Comparison of ENCODE assay signal across 14 cellular contexts in the genomic region with DNA sequence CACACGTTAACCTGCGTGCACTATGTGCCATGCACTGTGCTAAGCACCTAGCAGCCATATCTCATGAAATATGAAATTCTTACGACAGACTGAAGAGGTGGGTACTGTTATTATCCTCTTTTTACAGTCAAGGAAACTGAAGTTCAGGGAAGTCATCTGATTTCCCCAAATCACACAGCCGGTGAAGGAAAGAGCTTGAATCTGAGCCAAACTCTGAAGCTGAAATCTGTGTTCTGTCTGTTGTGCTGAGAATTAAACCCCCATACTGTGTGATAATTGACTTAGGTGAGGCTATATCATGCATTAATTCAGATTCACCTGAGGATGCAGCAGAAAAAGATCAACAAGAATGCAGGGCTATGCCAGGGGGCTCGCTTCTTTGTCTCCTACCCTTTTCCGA. TPM values are rescaled to one million over a fixed set of nuclear protein-coding genes. Genes with fewer than 3 reads are reported as not detected.
A peak's percentile ranks its signal among the peaks of the same experiment; 100 is the strongest.
DNase-seq lines count a peak whose midpoint lies in the region; ATAC-seq, FAIRE-seq and TF ChIP-seq lines count a peak whose summit lies in the region.
"Had no signal": no experiment of that assay in that cellular context is flagged by ENCODE, and none has a peak within 500 bp of the region (broad histone marks: within the 10 kb centered on the region; RNA-seq: fewer than 3 reads in every experiment).

No MANE protein-coding gene starts in this region.

- H3K9me3 ChIP-seq in astrocyte (ENCODE audit: insufficient read depth, low read depth, low read length) (no peaks in the 10 kb centered on the region), endothelial cell of umbilical vein (replicated peaks; ENCODE audit: control insufficient read depth, insufficient read depth, low read length) (no peaks in the 10 kb centered on the region), parathyroid adenoma (ENCODE audit: control insufficient read depth, low read length) (no peaks in the 10 kb centered on the region), transverse colon (no peaks in the 10 kb centered on the region)
- H3K9me3 ChIP-seq: BLaER1 had no signal

- CTCF ChIA-PET in endothelial cell of umbilical vein (lab: Charles Lee), result interaction anchor here (0.6 to 5.7 kb wide), 10 partner anchors 8 to 55 kb away, joined by 3 to 76 read pairs (median 8); no protein-coding TSS in a partner anchor

- no peak for ATAC-seq in HG02798 (IDR thresholded peaks at IDR 0.05; ENCODE audit: poor library complexity, unreplicated experiment)

- no peak for TF ChIP-seq CTCF in astrocyte (IDR thresholded peaks at IDR 0.05; ENCODE audit: insufficient read depth, low read depth, low read length)
- no peak for TF ChIP-seq CTCF in endothelial cell of umbilical vein (IDR thresholded peaks at IDR 0.05; ENCODE audit: extremely low read depth in 1 of 2, insufficient read depth in 1 of 2, low read depth in 1 of 2, low read length in 2 of 2)
- no peak for TF ChIP-seq CTCF in parathyroid adenoma (IDR thresholded peaks at IDR 0.05)
- TF ChIP-seq CTCF in transverse colon (IDR thresholded peaks at IDR 0.05), result no peak

- TSS peak; percentile 76 for BruUV-seq in endothelial cell of umbilical vein (replicated peaks; lab: Mats Ljungman, UMichigan)

- FAIRE-seq in astrocyte (lab: Jason Lieb, UNC) (peak; percentile 64), endothelial cell of umbilical vein (lab: Jason Lieb, UNC) (peak; percentile 33)
- FAIRE-seq: RCC 7860 had no signal

- H3K4me3 Mint-ChIP-seq in astrocyte (ENCODE audit: unreplicated experiment), result no peak overlapping the region
- H3K4me3 Mint-ChIP-seq: IgD-negative memory B cell, neural crest cell had no signal

- no peaks in the 10 kb centered on the region for H3K9me1 ChIP-seq in endothelial cell of umbilical vein (replicated peaks; ENCODE audit: control insufficient read depth, extremely low read depth, insufficient read depth, low read length)

- TF ChIP-seq EP300 in transverse colon (IDR thresholded peaks at IDR 0.05; ENCODE audit: low read depth), result no peak

- dilution Hi-C loops in endothelial cell of umbilical vein (cut with MboI; ENCODE audit: extremely low pct_ligation_motif_present, low sequenced_read_pairs), result no loop called here

- H3K27ac Mint-ChIP-seq in astrocyte (ENCODE audit: unreplicated experiment), result no peak overlapping the region
- H3K27ac Mint-ChIP-seq: IgD-negative memory B cell had no signal

- peaks cover under 1% of the 10 kb centered on the region for H3K36me3 Mint-ChIP-seq in astrocyte (ENCODE audit: low read depth, unreplicated experiment)
- H3K36me3 Mint-ChIP-seq: IgD-negative memory B cell had no signal

- no peak overlapping the region for H3K9ac ChIP-seq in astrocyte (ENCODE audit: low read length)
- peak overlapping the region; percentile 71 for H3K9ac ChIP-seq in endothelial cell of umbilical vein (replicated peaks; ENCODE audit: extremely low read depth, insufficient read depth, low read length)
- H3K9ac ChIP-seq in parathyroid adenoma, result no peak overlapping the region
- H3K9ac ChIP-seq: BLaER1 had no signal

- no peak for TF ChIP-seq POLR2A in endothelial cell of umbilical vein (IDR thresholded peaks at IDR 0.05; ENCODE audit: low read depth, low read length)
- TF ChIP-seq POLR2A in transverse colon (IDR thresholded peaks at IDR 0.05), result no peak

- peaks cover 7% of the 10 kb centered on the region for H3K9me3 Mint-ChIP-seq in astrocyte (ENCODE audit: unreplicated experiment)
- H3K9me3 Mint-ChIP-seq: IgD-negative memory B cell had no signal

- no peak overlapping the region for H3K4me3 ChIP-seq in astrocyte (ENCODE audit: insufficient read depth, low read depth, low read length)
- peak overlapping the region in 2 of 3 experiments; percentile 15 to 70 for H3K4me3 ChIP-seq in endothelial cell of umbilical vein (replicated peaks in 1 of 3; ENCODE audit: insufficient read depth in 1 of 3, low read depth in 1 of 3, low read length in 3 of 3)
- no peak overlapping the region for H3K4me3 ChIP-seq in parathyroid adenoma (ENCODE audit: low read depth, low read length)
- peak overlapping the region in 3 of 4 donors; percentile 7 to 42 (median 20) for H3K4me3 ChIP-seq in transverse colon
- H3K4me3 ChIP-seq: BLaER1 had no signal

- H3K4me2 ChIP-seq in astrocyte (ENCODE audit: low read length) (peak overlapping the region; percentile 77), endothelial cell of umbilical vein (ENCODE audit: insufficient read depth, low read length) (peak overlapping the region; percentile 88), parathyroid adenoma (ENCODE audit: low read length) (no peak overlapping the region)
- H3K4me2 ChIP-seq: BLaER1 had no signal

- WGBS in transverse colon (ENCODE audit: low coverage in 1 of 2), 2 donors, result 64% methylated on average over 6 of the region's 6 CpGs; no CpG with 5 or more reads in 1 of the 2 donors

- H3K27me3 ChIP-seq in astrocyte (ENCODE audit: insufficient read depth, low read length) (peaks cover 2% of the 10 kb centered on the region), endothelial cell of umbilical vein (ENCODE audit: control insufficient read depth in 2 of 2, insufficient read depth in 2 of 2, low read length in 2 of 2) (no peaks in the 10 kb centered on the region), parathyroid adenoma (ENCODE audit: control insufficient read depth, insufficient read depth, low read length) (no peaks in the 10 kb centered on the region), transverse colon (no peaks in the 10 kb centered on the region)
- H3K27me3 ChIP-seq: BLaER1 had no signal

- H3K27me3 Mint-ChIP-seq in astrocyte (ENCODE audit: low read depth, unreplicated experiment), result peaks cover 16% of the 10 kb centered on the region

- no peaks in the 10 kb centered on the region for H3K36me3 ChIP-seq in astrocyte (ENCODE audit: insufficient read depth, low read length)
- H3K36me3 ChIP-seq in endothelial cell of umbilical vein (ENCODE audit: control insufficient read depth in 2 of 2, extremely low read depth in 1 of 2, insufficient read depth in 2 of 2, low read length in 2 of 2), result no peaks in the 10 kb centered on the region
- H3K36me3 ChIP-seq in parathyroid adenoma (ENCODE audit: control insufficient read depth, insufficient read depth, low read length), result no peaks in the 10 kb centered on the region
- H3K36me3 ChIP-seq in transverse colon, result no peaks in the 10 kb centered on the region
- H3K36me3 ChIP-seq: BLaER1 had no signal

- intact Hi-C loops in endothelial cell of umbilical vein (cut with micrococcal nuclease), result loop anchor here (1.0 kb wide), 2 partner anchors 9 to 52 kb away; no protein-coding TSS in a partner anchor
- intact Hi-C loops in transverse colon (cut with DNase I; ENCODE audit: low total_unique reads), result no loop called here

- DNase-seq in astrocyte (ENCODE audit: low read depth) (no peak), endothelial cell of umbilical vein (ENCODE audit: low read depth, low spot score) (peak; percentile 28), transverse colon (no peak), NCI-H146 (lab: John Stamatoyannopoulos, UW) (no peak)
- DNase-seq in stimulated activated naive CD4-positive, alpha-beta T cell (lab: John Stamatoyannopoulos, UW), result no peak
- DNase-seq: activated CD4-positive, alpha-beta T cell treated with anti-CD3 and anti-CD28 coated beads, Interleukin-2, amount 50 U/mL, for 48 hours; DMS153; NCI-H774 had no signal

- H3K27ac ChIP-seq in astrocyte (ENCODE audit: low read depth, low read length) (no peak overlapping the region), endothelial cell of umbilical vein (ENCODE audit: insufficient read depth, low read depth, low read length) (peak overlapping the region; percentile 82), parathyroid adenoma (peak overlapping the region; percentile 78), transverse colon (peak overlapping the region; percentile 46 to 73 (median 66))
- H3K27ac ChIP-seq: BLaER1 had no signal

- in situ Hi-C loops in transverse colon (cut with MboI; ENCODE audit: low pct_ligation_motif_present in 1 of 4, low pct_unique_long_range_greater_than_20kb in 1 of 4, low sequenced_read_pairs in 3 of 4), result loop anchor here in 1 of 4 donors (10.0 kb wide), 1 partner anchor 48 kb away; no protein-coding TSS in a partner anchor

- no peaks in the 10 kb centered on the region for H3K79me2 ChIP-seq in astrocyte (ENCODE audit: insufficient read depth, low read length)
- no peaks in the 10 kb centered on the region for H3K79me2 ChIP-seq in endothelial cell of umbilical vein (ENCODE audit: control insufficient read depth, insufficient read depth, low read length)
- no peaks in the 10 kb centered on the region for H3K79me2 ChIP-seq in parathyroid adenoma

- peaks cover 5% of the 10 kb centered on the region for H3K4me1 Mint-ChIP-seq in astrocyte (ENCODE audit: low read depth, unreplicated experiment)

- POLR2A ChIA-PET in endothelial cell of umbilical vein (lab: Charles Lee), result no interaction called here

- no peaks in the 10 kb centered on the region for H4K20me1 ChIP-seq in astrocyte (ENCODE audit: insufficient read depth, low read length)
- H4K20me1 ChIP-seq in endothelial cell of umbilical vein (replicated peaks; ENCODE audit: control insufficient read depth, extremely low read depth, insufficient read depth, low read length), result no peaks in the 10 kb centered on the region
- H4K20me1 ChIP-seq: BLaER1 had no signal

- H2AFZ ChIP-seq in astrocyte (ENCODE audit: low read depth, low read length) (peak overlapping the region; percentile 68), endothelial cell of umbilical vein (ENCODE audit: low read depth, low read length) (peak overlapping the region; percentile 93), parathyroid adenoma (no peak overlapping the region)

- peaks cover 19% of the 10 kb centered on the region for H3K4me1 ChIP-seq in astrocyte (ENCODE audit: insufficient read depth, low read length)
- peaks cover 30% of the 10 kb centered on the region for H3K4me1 ChIP-seq in endothelial cell of umbilical vein (ENCODE audit: control insufficient read depth, extremely low read depth, insufficient read depth, low read length)
- no peaks in the 10 kb centered on the region for H3K4me1 ChIP-seq in parathyroid adenoma
- peaks cover 0 to 16% (median 5%) of the 10 kb centered on the region in 4 donors for H3K4me1 ChIP-seq in transverse colon

RNA-seq across cellular contexts. Expression of gene FAM107A, which starts 0.5 kb away (rescaled TPM):
- total RNA-seq in astrocyte, result not detected in 2 replicates
- total RNA-seq in endothelial cell of umbilical vein, result 8.2 and 10.7 TPM in 2 replicates
- 4.8 and 5.7 TPM in 2 replicates for polyA plus RNA-seq in endothelial cell of umbilical vein
- 6.3 and 6.4 TPM in 2 replicates for polyA plus RNA-seq in endothelial cell of umbilical vein (2011; cell fraction: cytosol; rRNA removed)
- polyA plus RNA-seq in endothelial cell of umbilical vein (2011; cell fraction: nucleus; rRNA removed), result 8.0 and 8.5 TPM in 2 replicates
- 2.2 and 8.5 TPM in 2 replicates for polyA plus RNA-seq in endothelial cell of umbilical vein (2012)
- polyA minus RNA-seq in endothelial cell of umbilical vein, result 2.9 and 4.0 TPM in 2 replicates
- not detected for polyA minus RNA-seq in endothelial cell of umbilical vein (2011; cell fraction: cytosol; rRNA and poly(A)+ RNA removed)
- 3.0 and 3.4 TPM in 2 replicates for polyA minus RNA-seq in endothelial cell of umbilical vein (2011; cell fraction: nucleus; rRNA and poly(A)+ RNA removed)
- 10 to 100 TPM; 14.1 to 21.9 (median 16.0) TPM for total RNA-seq in transverse colon
- polyA plus RNA-seq: IgD-negative memory B cell had no signal

RNA-seq across cellular contexts. Expression of gene ACOX2, which starts 39.7 kb away (rescaled TPM):
- total RNA-seq in astrocyte (2.2 and 2.7 TPM in 2 replicates), endothelial cell of umbilical vein (1.5 and 2.1 TPM in 2 replicates), transverse colon (100 to 1,000 TPM in 1 of 4 donors, 10 to 100 TPM in 3; 28.3 to 125 (median 37.9) TPM)
- polyA plus RNA-seq in endothelial cell of umbilical vein, result 10.5 and 10.7 TPM in 2 replicates
- polyA plus RNA-seq in endothelial cell of umbilical vein (2011; cell fraction: cytosol; rRNA removed), result 3.6 and 3.8 TPM in 2 replicates
- 61.1 and 77.6 TPM in 2 replicates for polyA plus RNA-seq in endothelial cell of umbilical vein (2011; cell fraction: nucleus; rRNA removed)
- 1.5 TPM in 2 replicates for polyA plus RNA-seq in endothelial cell of umbilical vein (2012)
- 10.1 and 16.8 TPM in 2 replicates for polyA minus RNA-seq in endothelial cell of umbilical vein
- not detected for polyA minus RNA-seq in endothelial cell of umbilical vein (2011; cell fraction: cytosol; rRNA and poly(A)+ RNA removed)
- polyA minus RNA-seq in endothelial cell of umbilical vein (2011; cell fraction: nucleus; rRNA and poly(A)+ RNA removed), result 11.1 and 12.7 TPM in 2 replicates
- polyA plus RNA-seq: IgD-negative memory B cell had no signal

Comparison
In these comparisons a context has a peak if more than half of its experiments do, and no peak if none do; other contexts are left out.
1. H3K4me3 ChIP-seq: peak in endothelial cell of umbilical vein (2 of 3) and transverse colon (3 of 4); none in astrocyte (single experiment) and parathyroid adenoma (single experiment).